15 cellular contexts compared by ENCODE assay signal in genomic region chr4:174697896-174698295, GRCh38.
DNase-seq lines count a peak whose midpoint lies in the region; ATAC-seq and TF ChIP-seq lines count a peak whose summit lies in the region.
"Had no signal": no experiment of that assay in that cellular context is flagged by ENCODE, and none has a peak within 500 bp of the region (broad histone marks: within the 10 kb centered on the region; RNA-seq: fewer than 3 reads in every experiment).

No MANE protein-coding gene starts in this region.

- H3K9ac ChIP-seq in adipocyte (ENCODE audit: low read length) = peak overlapping the region; percentile 48

- no peak overlapping the region for H3K4me2 ChIP-seq in PC-9

- H3K27ac ChIP-seq in substantia nigra (ENCODE audit: low read depth, low read length, poor library complexity, severe bottlenecking) (no peak overlapping the region), PC-9 (no peak overlapping the region)
- H3K27ac ChIP-seq: HL-60 had no signal

- H3K36me3 ChIP-seq in adipocyte (ENCODE audit: control insufficient read depth, insufficient read depth, low read length, severe bottlenecking) = no peaks in the 10 kb centered on the region
- no peaks in the 10 kb centered on the region for H3K36me3 ChIP-seq in PC-9 (ENCODE audit: low read depth)
- H3K36me3 ChIP-seq: HAP-1 had no signal

- CTCF ChIA-PET in PC-9 (lab: Charles Lee) = no interaction called here

- no peaks in the 10 kb centered on the region for H3K27me3 ChIP-seq in adipocyte (replicated peaks; ENCODE audit: control insufficient read depth, insufficient read depth, low read length)
- H3K27me3 ChIP-seq in PC-9 (ENCODE audit: insufficient read depth, low read depth) = no peaks in the 10 kb centered on the region

- POLR2A ChIA-PET in PC-9 (lab: Charles Lee; ENCODE audit: unreplicated experiment) = no interaction called here

- TF ChIP-seq CTCF in PC-9 (conservative IDR thresholded peaks at IDR 0.05) = no peak

- H3K79me2 ChIP-seq in PC-9 (ENCODE audit: low read depth) = no peaks in the 10 kb centered on the region

- H3K9me3 ChIP-seq in adipocyte (ENCODE audit: control insufficient read depth, low read length) = no peaks in the 10 kb centered on the region
- no peaks in the 10 kb centered on the region for H3K9me3 ChIP-seq in PC-9 (ENCODE audit: insufficient read depth, low read depth)

- H4K20me1 ChIP-seq in PC-9 (ENCODE audit: insufficient read depth) = no peaks in the 10 kb centered on the region

- H3K4me3 ChIP-seq in adipocyte (ENCODE audit: low read length) = peak overlapping the region; percentile 45
- no peak overlapping the region for H3K4me3 ChIP-seq in PC-9
- H3K4me3 ChIP-seq: HAP-1 had no signal

- H3K4me1 ChIP-seq in adipocyte (ENCODE audit: control insufficient read depth, insufficient read depth, low read length) (peaks cover 19% of the 10 kb centered on the region), PC-9 (replicated peaks; ENCODE audit: insufficient read depth) (no peaks in the 10 kb centered on the region)
- H3K4me1 ChIP-seq: HAP-1 had no signal

- DNase-seq in adipocyte (ENCODE audit: low read depth) (peak; percentile 65), fibroblast of peridontal ligament (ENCODE audit: extremely low read depth) (peak; percentile 49), sciatic nerve (ENCODE audit: low spot score) (no peak), NCI-H1092 (lab: John Stamatoyannopoulos, UW) (no peak), substantia nigra (lab: John Stamatoyannopoulos, UW) (no peak), PC-9 (no peak), NCI-H2227 treated with DMSO at 0.1 percent for 48 hours (lab: John Stamatoyannopoulos, UW) (no peak)
- DNase-seq: CD8-positive, alpha-beta T cell; COR-L47; DMS153; DMS79 treated with DMSO at 0.1 percent for 48 hours; EL; HFFc6 had no signal

- no TSS peak for BruUV-seq in PC-9 (replicated peaks; lab: Mats Ljungman, UMichigan)

- intact Hi-C loops in sciatic nerve (cut with DNase I) = no loop called here
- intact Hi-C loops in PC-9 (cut with micrococcal nuclease; ENCODE audit: unreplicated experiment) = no loop called here

- no peaks in the 10 kb centered on the region for H3F3A ChIP-seq in PC-9 (ENCODE audit: insufficient read depth, low read depth)

- ATAC-seq in sciatic nerve = peak; percentile 62
- ATAC-seq: CD8-positive, alpha-beta T cell had no signal

- H3K9me2 ChIP-seq in PC-9 (ENCODE audit: insufficient read depth) = no peaks in the 10 kb centered on the region

- no peak overlapping the region for H2AFZ ChIP-seq in PC-9

Comparison
In these comparisons a context has a peak if more than half of its experiments do, and no peak if none do; other contexts are left out.
1. DNase-seq: peak in adipocyte (single experiment) and fibroblast of peridontal ligament (single experiment); none in sciatic nerve (single experiment), NCI-H1092 (single experiment), substantia nigra (0 of 49), PC-9 (0 of 2) and NCI-H2227 treated with DMSO at 0.1 percent for 48 hours (single experiment).